ENCODE assay signal across 8 cellular contexts in the genomic region with DNA sequence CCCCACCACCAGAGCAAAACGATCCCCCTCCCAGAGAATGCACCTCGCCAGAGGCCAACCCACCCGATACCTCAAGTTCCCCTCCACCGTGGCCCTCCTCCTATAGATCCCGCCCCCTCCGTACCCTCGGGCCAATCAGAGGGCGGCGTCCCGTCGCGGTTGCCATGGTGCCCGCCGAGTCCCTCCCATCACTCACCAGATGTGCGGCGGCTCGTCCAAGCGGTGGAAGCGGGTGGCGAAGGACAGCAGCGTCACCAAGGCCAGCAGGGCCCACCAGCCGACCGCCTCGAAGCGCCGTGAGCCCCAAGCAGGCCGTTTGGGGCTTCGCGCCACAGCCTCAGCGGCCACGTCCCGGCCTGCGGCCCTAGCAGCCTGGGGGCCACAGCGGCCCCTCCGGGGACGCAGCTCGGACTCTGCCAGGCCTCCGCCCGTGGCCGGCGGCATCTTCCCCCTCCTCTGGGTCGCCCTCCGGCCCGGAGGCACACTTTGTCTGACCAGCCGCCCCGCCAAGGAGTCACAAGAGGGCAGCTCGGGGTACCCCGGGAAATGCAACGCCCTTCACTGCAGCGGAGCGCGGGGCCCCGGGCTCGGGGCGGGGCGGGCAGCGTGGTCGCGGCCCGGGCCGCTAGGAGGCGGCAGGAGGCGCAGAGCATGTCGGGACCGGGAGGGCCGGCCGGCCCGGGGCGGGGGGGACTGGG.
DNase-seq lines count a peak whose midpoint lies in the region; ATAC-seq lines count a peak whose summit lies in the region.

A gene with protein sequence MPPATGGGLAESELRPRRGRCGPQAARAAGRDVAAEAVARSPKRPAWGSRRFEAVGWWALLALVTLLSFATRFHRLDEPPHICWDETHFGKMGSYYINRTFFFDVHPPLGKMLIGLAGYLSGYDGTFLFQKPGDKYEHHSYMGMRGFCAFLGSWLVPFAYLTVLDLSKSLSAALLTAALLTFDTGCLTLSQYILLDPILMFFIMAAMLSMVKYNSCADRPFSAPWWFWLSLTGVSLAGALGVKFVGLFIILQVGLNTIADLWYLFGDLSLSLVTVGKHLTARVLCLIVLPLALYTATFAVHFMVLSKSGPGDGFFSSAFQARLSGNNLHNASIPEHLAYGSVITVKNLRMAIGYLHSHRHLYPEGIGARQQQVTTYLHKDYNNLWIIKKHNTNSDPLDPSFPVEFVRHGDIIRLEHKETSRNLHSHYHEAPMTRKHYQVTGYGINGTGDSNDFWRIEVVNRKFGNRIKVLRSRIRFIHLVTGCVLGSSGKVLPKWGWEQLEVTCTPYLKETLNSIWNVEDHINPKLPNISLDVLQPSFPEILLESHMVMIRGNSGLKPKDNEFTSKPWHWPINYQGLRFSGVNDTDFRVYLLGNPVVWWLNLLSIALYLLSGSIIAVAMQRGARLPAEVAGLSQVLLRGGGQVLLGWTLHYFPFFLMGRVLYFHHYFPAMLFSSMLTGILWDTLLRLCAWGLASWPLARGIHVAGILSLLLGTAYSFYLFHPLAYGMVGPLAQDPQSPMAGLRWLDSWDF (minus strand): TSS at position 646 of the 698 bp plus-strand sequence. CDS start 202 bp downstream, at position 444.

- H3K27me3 Mint-ChIP-seq in effector memory CD8-positive, alpha-beta T cell: no peaks in the 10 kb centered on the region
- H3K27me3 Mint-ChIP-seq in memory B cell: no peaks in the 10 kb centered on the region

- H3K27ac Mint-ChIP-seq in effector memory CD8-positive, alpha-beta T cell: peak within 1 kb of the TSS; percentile 93 to 97
- peak within 1 kb of the TSS; percentile 92 for H3K27ac Mint-ChIP-seq in memory B cell

- H3K9me3 Mint-ChIP-seq in effector memory CD8-positive, alpha-beta T cell: no peaks in the 10 kb centered on the region
- H3K9me3 Mint-ChIP-seq in memory B cell: no peaks in the 10 kb centered on the region

- peak; percentile 69 for ATAC-seq in GM19463 (IDR thresholded peaks at IDR 0.05; ENCODE audit: unreplicated experiment)
- ATAC-seq in effector memory CD8-positive, alpha-beta T cell (replicated peaks): peak; percentile 61
- peak; percentile 64 for ATAC-seq in memory B cell (ENCODE audit: low read depth)

- DNase-seq in COLO668 (lab: John Stamatoyannopoulos, UW; ENCODE audit: unreplicated experiment) (peak; percentile 97), HPDE6-E6E7 (ENCODE audit: extremely low spot score) (peak; percentile 81), memory B cell (ENCODE audit: low spot score in 2 of 2) (peak; percentile 94 to 95)
- DNase-seq in NK-92 treated with Interleukin-12 subunit alpha and Interleukin-12 subunit beta, amount 100 ng/mL, for 24 hours (lab: John Stamatoyannopoulos, UW): peak; percentile 88
- peak; percentile 84 to 85 for DNase-seq in activated CD8-positive, alpha-beta memory T cell treated with anti-CD3 and anti-CD28 coated beads for 4 hours (ENCODE audit: low read depth in 2 of 2)
- peak; percentile 91 to 93 (median 92) for DNase-seq in effector memory CD8-positive, alpha-beta T cell
- DNase-seq in stimulated activated CD8-positive, alpha-beta memory T cell treated with anti-CD3 and anti-CD28 coated beads, Interleukin-12 subunit alpha, Interleukin-12 subunit beta, amount 100 ng/mL, for 4 hours (ENCODE audit: low read depth): peak; percentile 85

- peaks cover 11 to 13% of the 10 kb centered on the region in 2 donors for H3K4me1 Mint-ChIP-seq in effector memory CD8-positive, alpha-beta T cell (ENCODE audit: low read depth in 2 of 2)
- H3K4me1 Mint-ChIP-seq in memory B cell: peaks cover 16% of the 10 kb centered on the region

- peak within 1 kb of the TSS; percentile 88 to 93 for H3K4me3 Mint-ChIP-seq in effector memory CD8-positive, alpha-beta T cell
- peak within 1 kb of the TSS; percentile 98 for H3K4me3 Mint-ChIP-seq in memory B cell

- peaks cover 16% of the 10 kb centered on the region for H3K36me3 Mint-ChIP-seq in effector memory CD8-positive, alpha-beta T cell (ENCODE audit: insufficient read depth)
- H3K36me3 Mint-ChIP-seq in memory B cell: no peaks in the 10 kb centered on the region

Comparison
In these comparisons a context has a peak if more than half of its experiments do, and no peak if none do; other contexts are left out.
1. Peak in every context shown above with its lines: DNase-seq and ATAC-seq.